8 cellular contexts compared by ENCODE assay signal in the genomic region with DNA sequence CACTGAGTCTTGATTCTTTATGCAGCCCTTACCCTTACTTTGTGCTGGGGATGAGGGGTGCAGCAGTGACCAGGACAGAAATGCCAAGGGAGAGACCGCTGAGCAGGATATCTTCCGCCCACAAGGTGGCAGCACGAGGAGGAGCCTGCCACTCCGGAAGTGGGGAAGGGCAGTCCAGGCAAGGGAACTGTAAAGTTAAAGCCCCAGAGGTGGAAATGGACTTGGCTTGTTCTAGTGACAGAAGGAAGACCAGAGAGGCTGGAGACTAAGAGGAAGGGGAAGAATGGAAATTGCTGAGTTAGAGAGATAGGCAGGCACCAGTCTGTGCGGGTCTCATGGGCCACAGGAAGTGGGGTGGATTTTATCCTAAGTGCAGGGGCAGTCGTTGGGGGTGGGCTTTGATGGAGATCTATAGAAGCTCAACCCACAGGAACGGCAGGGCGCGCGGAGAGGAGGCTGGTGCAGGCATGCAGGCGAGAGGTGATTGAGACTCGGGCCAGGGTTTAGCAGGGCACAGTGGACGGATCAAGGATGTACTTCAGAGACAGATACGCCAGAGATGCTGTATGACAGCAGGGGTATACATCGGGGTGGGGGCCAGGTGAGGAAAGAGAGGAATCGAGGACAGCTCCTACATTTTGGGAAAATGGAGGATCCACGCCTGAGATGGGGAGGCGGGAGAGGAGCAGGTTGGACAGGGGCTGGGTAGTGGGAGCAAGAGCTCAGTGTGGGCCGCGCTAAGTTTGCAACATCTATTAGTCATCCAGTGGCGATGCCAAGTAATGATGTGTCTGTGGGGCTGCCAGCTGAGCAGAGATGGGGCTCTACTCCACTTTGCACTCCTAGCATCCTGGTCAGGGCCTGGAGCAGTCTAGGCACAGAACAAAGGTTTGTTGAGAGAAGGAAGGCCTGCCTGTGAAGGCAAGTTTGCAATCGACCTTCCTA. TPM values are rescaled to one million over a fixed set of nuclear protein-coding genes. Genes with fewer than 3 reads are reported as not detected.
A peak's percentile ranks its signal among the peaks of the same experiment; 100 is the strongest.
DNase-seq lines count a peak whose midpoint lies in the region; ATAC-seq and TF ChIP-seq lines count a peak whose summit lies in the region.

No MANE protein-coding gene starts in this region.

- peak overlapping the region; percentile 47 for H3K27ac ChIP-seq in upper lobe of right lung

- H2AFZ ChIP-seq in neuron (ENCODE audit: low read depth, low read length): peak overlapping the region; percentile 37

- H3K4me3 ChIP-seq in LNCaP clone FGC (ENCODE audit: low read depth, low read length) (no peak overlapping the region), fibroblast of the aortic adventitia (ENCODE audit: low read depth, low read length) (no peak overlapping the region), neuron (ENCODE audit: low read length) (no peak overlapping the region), upper lobe of right lung (no peak overlapping the region)

- TF ChIP-seq CTCF in LNCaP clone FGC (IDR thresholded peaks at IDR 0.05; ENCODE audit: control insufficient read depth, extremely low read depth, insufficient read depth) (peak; percentile 95), fibroblast of the aortic adventitia (IDR thresholded peaks at IDR 0.05; ENCODE audit: insufficient read depth, low read length) (peak; percentile 85), upper lobe of right lung (IDR thresholded peaks at IDR 0.05) (peak; percentile 83)

- DNase-seq in GM03348 (ENCODE audit: low spot score) (peak; percentile 91), LNCaP clone FGC (ENCODE audit: low read depth) (no peak), RPMI8226 (peak; percentile 85), fibroblast of the aortic adventitia (ENCODE audit: low read depth) (peak; percentile 87), upper lobe of right lung (peak; percentile 88)
- peak; percentile 61 for DNase-seq in activated T-helper 9 cell treated with anti-CD3 and anti-CD28 coated beads, Interleukin-2, amount 50 U/mL, for 16 hours (ENCODE audit: low read depth)

- peaks cover 2% of the 10 kb centered on the region for H3K36me3 ChIP-seq in neuron (ENCODE audit: insufficient read depth, low read length)
- H3K36me3 ChIP-seq in upper lobe of right lung: peaks cover 4% of the 10 kb centered on the region

- ATAC-seq in upper lobe of right lung (peak; percentile 81), HG02938 (IDR thresholded peaks at IDR 0.05; ENCODE audit: unreplicated experiment) (no peak)

- H3K27me3 ChIP-seq in neuron (ENCODE audit: insufficient read depth, low read length) (no peaks in the 10 kb centered on the region), upper lobe of right lung (no peaks in the 10 kb centered on the region)

- H3K4me1 ChIP-seq in neuron (ENCODE audit: insufficient read depth, low read length) (peaks cover 16% of the 10 kb centered on the region), upper lobe of right lung (peaks cover 36% of the 10 kb centered on the region)

- intact Hi-C loops in upper lobe of right lung (cut with DNase I): loop anchor here (5.0 kb wide), 1 partner anchor 54 kb away; no protein-coding TSS in a partner anchor

- no peaks in the 10 kb centered on the region for H3K9me3 ChIP-seq in neuron (ENCODE audit: low read length)
- no peaks in the 10 kb centered on the region for H3K9me3 ChIP-seq in upper lobe of right lung

RNA-seq across cellular contexts. Expression of a gene that starts 3.3 kb away (rescaled TPM):
- 10.1 and 21.5 TPM in 2 replicates for total RNA-seq in fibroblast of the aortic adventitia (ENCODE audit: low replicate concordance)
- 98.4 TPM for total RNA-seq in upper lobe of right lung

RNA-seq across cellular contexts. Expression of a gene that starts 26.1 kb away (rescaled TPM):
- total RNA-seq in fibroblast of the aortic adventitia (ENCODE audit: low replicate concordance) (12.1 and 25.3 TPM in 2 replicates), upper lobe of right lung (59.4 TPM)

RNA-seq across cellular contexts. Expression of a gene that starts 40.3 kb away (rescaled TPM):
- total RNA-seq in fibroblast of the aortic adventitia (ENCODE audit: low replicate concordance) (11.7 and 12.3 TPM in 2 replicates), upper lobe of right lung (36.4 TPM)
